Comparison of ENCODE assay signal across 1 cellular context in genomic region chr14:92552066-92552465, GRCh38.
TF ChIP-seq lines count a peak whose summit lies in the region.

No MANE protein-coding gene starts in this region.

TF ChIP-seq in IMR-90, 13 proteins besides CTCF, POLR2A, EP300 and RAD21 (continued from another document):
- TF ChIP-seq ELK1 (IDR thresholded peaks at IDR 0.05; ENCODE audit: borderline replicate concordance, low read depth, low read length): no peak
- no peak for TF ChIP-seq CEBPB (IDR thresholded peaks at IDR 0.05; ENCODE audit: low read depth, low read length)
- TF ChIP-seq MAZ (IDR thresholded peaks at IDR 0.05; ENCODE audit: borderline replicate concordance, low read depth, low read length): no peak
- no peak for TF ChIP-seq RCOR1 (IDR thresholded peaks at IDR 0.05; ENCODE audit: insufficient replicate concordance, low read length)
